Comparison of ENCODE assay signal across 2 cellular contexts in genomic region chr20:36055145-36055544, GRCh38.
A peak's percentile ranks its signal among the peaks of the same experiment; 100 is the strongest.
TF ChIP-seq lines count a peak whose summit lies in the region.

No MANE protein-coding gene starts in this region.

TF ChIP-seq in HepG2, 621 proteins besides CTCF, POLR2A, EP300 and RAD21:
- no peak for TF ChIP-seq TOPORS (CRISPR knock-in tag; IDR thresholded peaks at IDR 0.05)
- TF ChIP-seq NR2F1 (CRISPR knock-in tag; IDR thresholded peaks at IDR 0.05) = 0 out of 4 replicates have a peak, but pooled peaks of 1 of the 2 experiments have one; percentile 46
- peak; percentile 64 for TF ChIP-seq NR2F6 (IDR thresholded peaks at IDR 0.05)
- peak; percentile 52; the same call in 1 of the 2 replicates for TF ChIP-seq NR2F6 (CRISPR knock-in tag; IDR thresholded peaks at IDR 0.05)
- no peak for TF ChIP-seq LBX2 (CRISPR knock-in tag; IDR thresholded peaks at IDR 0.05; ENCODE audit: borderline replicate concordance)
- peak; percentile 73; the same call in 1 of the 2 replicates for TF ChIP-seq ZNF263 (CRISPR knock-in tag; IDR thresholded peaks at IDR 0.05)
- TF ChIP-seq NR2C2 (CRISPR knock-in tag; IDR thresholded peaks at IDR 0.05; ENCODE audit: borderline replicate concordance) = 0 out of 2 replicates have a peak, but pooled peaks have one; percentile 20
- no peak for TF ChIP-seq ZNF34 (CRISPR knock-in tag; IDR thresholded peaks at IDR 0.05; ENCODE audit: borderline replicate concordance)
- no peak for TF ChIP-seq SOX13 (IDR thresholded peaks at IDR 0.05)
- peak in 1 of 2 experiments; percentile 24; a peak in 1 of 4 replicates for TF ChIP-seq SOX13 (CRISPR knock-in tag; conservative IDR thresholded peaks at IDR 0.05 in 1 of 2, IDR thresholded peaks at IDR 0.05 in 1 of 2)
- TF ChIP-seq NR2F2 (IDR thresholded peaks at IDR 0.05; ENCODE audit: borderline replicate concordance, low read depth) = 0 out of 2 replicates have a peak, but pooled peaks have one; percentile 47
- TF ChIP-seq NR1H2 (CRISPR knock-in tag; IDR thresholded peaks at IDR 0.05; ENCODE audit: borderline replicate concordance, low read depth) = no peak
- peak; percentile 87 for TF ChIP-seq ZNF770 (CRISPR knock-in tag; IDR thresholded peaks at IDR 0.05)
- TF ChIP-seq ZNF362 (CRISPR knock-in tag; IDR thresholded peaks at IDR 0.05; ENCODE audit: borderline replicate concordance) = peak; percentile 65; the same call in 1 of the 2 replicates
- no peak for TF ChIP-seq SOX6 (IDR thresholded peaks at IDR 0.05)
- peak; percentile 46; the same call in 1 of the 2 replicates for TF ChIP-seq SOX6 (CRISPR knock-in tag; IDR thresholded peaks at IDR 0.05)
TF ChIP-seq in HepG2: peak in this region for 9.

TF ChIP-seq in GM12878, 131 proteins besides CTCF, POLR2A, EP300 and RAD21:
- TF ChIP-seq PKNOX1 (IDR thresholded peaks at IDR 0.05) = no peak
